19 cellular contexts compared by ENCODE assay signal in genomic region chr1:150505431-150505830, GRCh38. TPM values are rescaled to one million over a fixed set of nuclear protein-coding genes. Genes with fewer than 3 reads are reported as not detected.
DNase-seq lines count a peak whose midpoint lies in the region; ATAC-seq and TF ChIP-seq lines count a peak whose summit lies in the region.
"Had no signal": no experiment of that assay in that cellular context is flagged by ENCODE, and none has a peak within 500 bp of the region (broad histone marks: within the 10 kb centered on the region; RNA-seq: fewer than 3 reads in every experiment).

No MANE protein-coding gene starts in this region.

- H3K79me2 ChIP-seq in osteoblast (ENCODE audit: insufficient read depth, low read length), result peaks cover 17% of the 10 kb centered on the region

- no peaks in the 10 kb centered on the region for H3K27me3 Mint-ChIP-seq in activated naive CD4-positive, alpha-beta T cell treated with anti-CD3 and anti-CD28 coated beads for 36 hours (ENCODE audit: low read depth)
- no peaks in the 10 kb centered on the region for H3K27me3 Mint-ChIP-seq in endodermal cell (ENCODE audit: insufficient read depth)
- H3K27me3 Mint-ChIP-seq: B cell had no signal

- no peak for TF ChIP-seq CTCF in endodermal cell (conservative IDR thresholded peaks at IDR 0.05)
- TF ChIP-seq CTCF in osteoblast (IDR thresholded peaks at IDR 0.05; ENCODE audit: extremely low read depth, low read depth, low read length), result no peak

- CTCF ChIA-PET in activated naive CD4-positive, alpha-beta T cell treated with anti-CD3 and anti-CD28 coated beads for 36 hours (lab: Charles Lee), result interaction anchor here (0.6 kb wide), 1 partner anchor 593 kb away, joined by 3 read pairs; no protein-coding TSS in a partner anchor

- no peak overlapping the region for H2AFZ ChIP-seq in osteoblast (ENCODE audit: low read length)
- H2AFZ ChIP-seq: GM23248, PC-9 had no signal

- H3K9ac ChIP-seq in endodermal cell (ENCODE audit: extremely low read depth, low read length, poor library complexity, severe bottlenecking), result no peak overlapping the region
- H3K9ac ChIP-seq: GM23248 had no signal

- no peaks in the 10 kb centered on the region for H3K9me3 ChIP-seq in endodermal cell (ENCODE audit: control insufficient read depth, low read length)
- H3K9me3 ChIP-seq in osteoblast (ENCODE audit: low read depth, low read length), result no peaks in the 10 kb centered on the region

- 93 to 96% methylated on average over 4 to 6 of the region's 6 CpGs for WGBS in endodermal cell (ENCODE audit: insufficient coverage in 1 of 2, insufficient read length in 1 of 2), 2 experiments

- intact Hi-C loops in activated naive CD4-positive, alpha-beta T cell treated with anti-CD3 and anti-CD28 coated beads for 36 hours (cut with micrococcal nuclease), result no loop called here

- no peak for ATAC-seq in activated naive CD4-positive, alpha-beta T cell treated with anti-CD3 and anti-CD28 coated beads, Interleukin-2, amount 50 U/mL, for 72 hours

- H3K4me2 ChIP-seq in osteoblast (ENCODE audit: insufficient read depth, low read length), result no peak overlapping the region
- H3K4me2 ChIP-seq: PC-9 had no signal

- H3K4me1 Mint-ChIP-seq in activated naive CD4-positive, alpha-beta T cell treated with anti-CD3 and anti-CD28 coated beads for 36 hours (ENCODE audit: low read depth), result no peaks in the 10 kb centered on the region
- peaks cover 43% of the 10 kb centered on the region for H3K4me1 Mint-ChIP-seq in endodermal cell
- H3K4me1 Mint-ChIP-seq: B cell had no signal

- H3K36me3 Mint-ChIP-seq in activated naive CD4-positive, alpha-beta T cell treated with anti-CD3 and anti-CD28 coated beads, Interleukin-2, amount 50 U/mL, for 72 hours, result no peaks in the 10 kb centered on the region
- H3K36me3 Mint-ChIP-seq in activated naive CD4-positive, alpha-beta T cell treated with anti-CD3 and anti-CD28 coated beads for 36 hours (ENCODE audit: low read depth), result peaks cover 25% of the 10 kb centered on the region
- H3K36me3 Mint-ChIP-seq in endodermal cell (ENCODE audit: low read depth), result peaks cover 36% of the 10 kb centered on the region

- H3K9me3 Mint-ChIP-seq in activated naive CD4-positive, alpha-beta T cell treated with anti-CD3 and anti-CD28 coated beads, Interleukin-2, amount 50 U/mL, for 72 hours, result no peaks in the 10 kb centered on the region
- no peaks in the 10 kb centered on the region for H3K9me3 Mint-ChIP-seq in activated naive CD4-positive, alpha-beta T cell treated with anti-CD3 and anti-CD28 coated beads for 36 hours
- no peaks in the 10 kb centered on the region for H3K9me3 Mint-ChIP-seq in endodermal cell

- H4K20me1 ChIP-seq in osteoblast (ENCODE audit: insufficient read depth, low read length), result no peaks in the 10 kb centered on the region

- H3K27ac ChIP-seq in endodermal cell (ENCODE audit: low read depth, low read length) (no peak overlapping the region), osteoblast (ENCODE audit: low read depth, low read length) (no peak overlapping the region)
- H3K27ac ChIP-seq: GM23248, HL-60, PC-9 had no signal

- H3K4me3 ChIP-seq in endodermal cell (ENCODE audit: low read length) (no peak overlapping the region), osteoblast (ENCODE audit: insufficient read depth, low read length) (no peak overlapping the region)
- H3K4me3 ChIP-seq: GM23248, PC-9 had no signal

- peaks cover 39% of the 10 kb centered on the region for H3K36me3 ChIP-seq in endodermal cell (ENCODE audit: control insufficient read depth, insufficient read depth, low read length)
- peaks cover 33% of the 10 kb centered on the region for H3K36me3 ChIP-seq in osteoblast (ENCODE audit: insufficient read depth, low read length)

- no peak for DNase-seq in activated naive CD4-positive, alpha-beta T cell treated with anti-CD3 and anti-CD28 coated beads, Interleukin-2, amount 50 U/mL, for 72 hours (ENCODE audit: low spot score in 2 of 2)
- DNase-seq in activated naive CD4-positive, alpha-beta T cell treated with anti-CD3 and anti-CD28 coated beads for 36 hours, result no peak
- DNase-seq in NCI-H69 (lab: John Stamatoyannopoulos, UW) (peak; percentile 83), endodermal cell (no peak), osteoblast (ENCODE audit: insufficient read length, low spot score, missing footprints) (peak; percentile 22), NCI-H1694 (lab: John Stamatoyannopoulos, UW) (no peak), DMS153 (lab: John Stamatoyannopoulos, UW) (no peak), NOMO-1 treated with dmso at 0.1 percent for 144 hours (lab: John Stamatoyannopoulos, UW; ENCODE audit: unreplicated experiment) (no peak)
- DNase-seq: GF-D8, GM23248, HCEC 1CT, NCI-H2029, NCI-H345, NCI-H524 treated with DMSO at 0.1 percent for 48 hours, PC-9 had no signal

- H3K27me3 ChIP-seq in endodermal cell (ENCODE audit: control insufficient read depth, insufficient read depth, low read length, poor library complexity, severe bottlenecking) (no peaks in the 10 kb centered on the region), osteoblast (ENCODE audit: insufficient read depth, low read length) (no peaks in the 10 kb centered on the region)

- peak overlapping the region; percentile 12 to 39 for H3K27ac Mint-ChIP-seq in activated naive CD4-positive, alpha-beta T cell treated with anti-CD3 and anti-CD28 coated beads, Interleukin-2, amount 50 U/mL, for 72 hours
- no peak overlapping the region for H3K27ac Mint-ChIP-seq in activated naive CD4-positive, alpha-beta T cell treated with anti-CD3 and anti-CD28 coated beads for 36 hours
- peak overlapping the region; percentile 56 for H3K27ac Mint-ChIP-seq in endodermal cell
- H3K27ac Mint-ChIP-seq: B cell had no signal

- H3K4me1 ChIP-seq in endodermal cell (ENCODE audit: control insufficient read depth, insufficient read depth, low read length) (peaks cover 20% of the 10 kb centered on the region), osteoblast (ENCODE audit: insufficient read depth, low read length) (peaks cover 18% of the 10 kb centered on the region)

- H3K4me3 Mint-ChIP-seq in activated naive CD4-positive, alpha-beta T cell treated with anti-CD3 and anti-CD28 coated beads for 36 hours, result no peak overlapping the region
- H3K4me3 Mint-ChIP-seq in endodermal cell, result no peak overlapping the region
- H3K4me3 Mint-ChIP-seq: B cell had no signal

RNA-seq across cellular contexts. Expression of gene ECM1, which starts 2.5 kb away (rescaled TPM):
- 1 to 10 TPM; 1.3 to 1.6 TPM for total RNA-seq in activated naive CD4-positive, alpha-beta T cell treated with anti-CD3 and anti-CD28 coated beads, Interleukin-2, amount 50 U/mL, for 72 hours
- total RNA-seq in activated naive CD4-positive, alpha-beta T cell treated with anti-CD3 and anti-CD28 coated beads for 36 hours, result under 1 TPM; 0.69 to 0.88 TPM
- 1 to 10 TPM; 4.8 to 5.6 TPM for total RNA-seq in endodermal cell
- 5.6 TPM for polyA plus RNA-seq in endodermal cell (2013, experiment 1 of 2)
- 8.3 TPM for polyA plus RNA-seq in endodermal cell (2013, experiment 2 of 2)
- 20.9 and 30.0 TPM in 2 replicates for total RNA-seq in osteoblast

RNA-seq across cellular contexts. Expression of gene FALEC, which starts 10.1 kb away (rescaled TPM):
- total RNA-seq in activated naive CD4-positive, alpha-beta T cell treated with anti-CD3 and anti-CD28 coated beads, Interleukin-2, amount 50 U/mL, for 72 hours, result under 1 TPM; 0.66 to 0.89 TPM
- not detected for total RNA-seq in activated naive CD4-positive, alpha-beta T cell treated with anti-CD3 and anti-CD28 coated beads for 36 hours
- total RNA-seq in endodermal cell, result 1 to 10 TPM in 1 of 2 donors, under 1 TPM in 1; 0.70 to 1.6 TPM
- not detected for polyA plus RNA-seq in endodermal cell (2013, experiment 1 of 2)
- polyA plus RNA-seq in endodermal cell (2013, experiment 2 of 2), result not detected
- 0.36 TPM in 1 of 2 replicates, not detected in the other for total RNA-seq in osteoblast
- total RNA-seq: GM23248, HT1080, M059J had no signal

RNA-seq across cellular contexts. Expression of gene TARS2, which starts 18.2 kb away (rescaled TPM):
- total RNA-seq in activated naive CD4-positive, alpha-beta T cell treated with anti-CD3 and anti-CD28 coated beads, Interleukin-2, amount 50 U/mL, for 72 hours, result 10 to 100 TPM; 48.7 to 56.4 TPM
- total RNA-seq in activated naive CD4-positive, alpha-beta T cell treated with anti-CD3 and anti-CD28 coated beads for 36 hours, result 10 to 100 TPM; 43.7 to 46.0 TPM
- total RNA-seq in endodermal cell (10 to 100 TPM; 32.9 to 39.4 TPM), osteoblast (10.1 and 14.7 TPM in 2 replicates)
- 30.9 TPM for polyA plus RNA-seq in endodermal cell (2013, experiment 1 of 2)
- 25.5 TPM for polyA plus RNA-seq in endodermal cell (2013, experiment 2 of 2)

RNA-seq across cellular contexts. Expression of gene ADAMTSL4, which starts 43.8 kb away (rescaled TPM):
- total RNA-seq in activated naive CD4-positive, alpha-beta T cell treated with anti-CD3 and anti-CD28 coated beads, Interleukin-2, amount 50 U/mL, for 72 hours, result 1 to 10 TPM in 1 of 2 donors, under 1 TPM in 1; 0.96 to 2.9 TPM
- total RNA-seq in activated naive CD4-positive, alpha-beta T cell treated with anti-CD3 and anti-CD28 coated beads for 36 hours, result 1 to 10 TPM; 1.3 to 2.0 TPM
- 1 to 10 TPM; 3.7 to 3.9 TPM for total RNA-seq in endodermal cell
- 2.9 TPM for polyA plus RNA-seq in endodermal cell (2013, experiment 1 of 2)
- 1.5 TPM for polyA plus RNA-seq in endodermal cell (2013, experiment 2 of 2)
- total RNA-seq in osteoblast, result 3.2 and 5.4 TPM in 2 replicates
- total RNA-seq: B cell had no signal

Comparison
In these comparisons a context has a peak if more than half of its experiments do, and no peak if none do; other contexts are left out.
1. DNase-seq: peak in NCI-H69 (single experiment) and osteoblast (single experiment); none in activated naive CD4-positive, alpha-beta T cell treated with anti-CD3 and anti-CD28 coated beads, Interleukin-2, amount 50 U/mL, for 72 hours (0 of 2), activated naive CD4-positive, alpha-beta T cell treated with anti-CD3 and anti-CD28 coated beads for 36 hours (single experiment), endodermal cell (single experiment), NCI-H1694 (single experiment), DMS153 (single experiment) and NOMO-1 treated with dmso at 0.1 percent for 144 hours (single experiment).